In the genomic region with DNA sequence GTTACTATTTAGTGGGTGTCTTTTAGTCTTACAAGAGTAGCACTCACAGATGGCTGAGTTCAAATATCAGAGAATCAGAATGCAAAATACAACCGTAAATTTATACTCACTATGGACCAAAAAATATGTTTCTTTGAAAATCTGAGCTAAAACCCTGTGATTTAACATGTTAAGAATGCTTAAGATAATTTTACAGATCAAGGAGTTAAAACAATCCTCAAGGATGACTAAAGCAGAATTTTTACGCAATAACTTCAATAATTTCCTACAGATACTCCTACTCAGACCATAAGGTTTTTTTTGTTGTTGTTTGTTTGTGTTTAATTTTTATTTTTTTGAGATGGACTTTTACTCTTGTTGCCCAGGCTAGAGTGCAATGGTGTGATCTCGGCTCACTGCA, we compare ENCODE assay signal across 18 cellular contexts. TPM values are rescaled to one million over a fixed set of nuclear protein-coding genes. Genes with fewer than 3 reads are reported as not detected.
DNase-seq lines count a peak whose midpoint lies in the region; TF ChIP-seq lines count a peak whose summit lies in the region.
"Had no signal": no experiment of that assay in that cellular context is flagged by ENCODE, and none has a peak within 500 bp of the region (broad histone marks: within the 10 kb centered on the region; RNA-seq: fewer than 3 reads in every experiment).

No MANE protein-coding gene starts in this region.

- DNase-seq in HCEC 1CT (peak; percentile 6), amniotic epithelial cell (ENCODE audit: low read depth) (peak; percentile 77), fibroblast of pulmonary artery (ENCODE audit: low read depth) (peak; percentile 4), prostate gland (ENCODE audit: low spot score) (no peak), occipital lobe (lab: John Stamatoyannopoulos, UW) (no peak), activated gamma-delta T cell (lab: John Stamatoyannopoulos, UW) (no peak), tibial nerve (ENCODE audit: low spot score in 2 of 2) (no peak)
- DNase-seq: CD4-positive, alpha-beta memory T cell; DMS79 treated with DMSO at 0.1 percent for 48 hours; MV-4-11; NCI-H1417 treated with DMSO at 0.1 percent for 48 hours; NCI-H1930; NCI-H446 treated with DMSO at 0.1 percent for 48 hours; Right ventricle myocardium superior had no signal

- intact Hi-C loops in prostate gland (cut with DNase I): no loop called here

- H3K27ac ChIP-seq in prostate gland (no peak overlapping the region), tibial nerve (no peak overlapping the region)
- H3K27ac ChIP-seq: SK-N-MC had no signal

- H3K9ac ChIP-seq in skeletal muscle satellite cell (ENCODE audit: low read depth, low read length): no peak overlapping the region

- TF ChIP-seq EP300 in tibial nerve (IDR thresholded peaks at IDR 0.05): no peak

- H3K9me3 ChIP-seq in skeletal muscle satellite cell (replicated peaks; ENCODE audit: low read length) (no peaks in the 10 kb centered on the region), prostate gland (no peaks in the 10 kb centered on the region), tibial nerve (no peaks in the 10 kb centered on the region)

- H3K4me3 ChIP-seq in fibroblast of pulmonary artery (replicated peaks; ENCODE audit: low read depth, low read length) (no peak overlapping the region), skeletal muscle satellite cell (ENCODE audit: low read length) (no peak overlapping the region), prostate gland (no peak overlapping the region), tibial nerve (no peak overlapping the region)
- H3K4me3 ChIP-seq: GM12878, K562, SK-N-MC had no signal

- no peaks in the 10 kb centered on the region for H3K27me3 ChIP-seq in skeletal muscle satellite cell (ENCODE audit: control insufficient read depth, insufficient read depth, low read length)
- H3K27me3 ChIP-seq in prostate gland (replicated peaks; ENCODE audit: insufficient read depth): no peaks in the 10 kb centered on the region
- no peaks in the 10 kb centered on the region for H3K27me3 ChIP-seq in tibial nerve

- H3K4me1 ChIP-seq in skeletal muscle satellite cell (ENCODE audit: control insufficient read depth, insufficient read depth, low read length) (peaks cover 8% of the 10 kb centered on the region), prostate gland (replicated peaks) (no peaks in the 10 kb centered on the region), tibial nerve (no peaks in the 10 kb centered on the region)

- TF ChIP-seq CTCF in fibroblast of pulmonary artery (IDR thresholded peaks at IDR 0.05; ENCODE audit: low read length, missing control alignments) (no peak), prostate gland (IDR thresholded peaks at IDR 0.05) (no peak), tibial nerve (IDR thresholded peaks at IDR 0.05) (no peak)

- peak overlapping the region; percentile 50 for H3K4me2 ChIP-seq in skeletal muscle satellite cell (ENCODE audit: low read length)

- H3K36me3 ChIP-seq in skeletal muscle satellite cell (ENCODE audit: insufficient read depth, low read length): no peaks in the 10 kb centered on the region
- H3K36me3 ChIP-seq in prostate gland: no peaks in the 10 kb centered on the region
- H3K36me3 ChIP-seq in tibial nerve: no peaks in the 10 kb centered on the region

- WGBS in prostate gland: 92% methylated on average over 3 of the region's 3 CpGs
- WGBS in tibial nerve, 2 donors: 69 to 73% methylated on average over 3 of the region's 3 CpGs

- TF ChIP-seq POLR2A in prostate gland (IDR thresholded peaks at IDR 0.05) (no peak), tibial nerve (IDR thresholded peaks at IDR 0.05) (no peak)

RNA-seq across cellular contexts. Expression of a gene that starts 47.9 kb away (rescaled TPM):
- total RNA-seq in skeletal muscle satellite cell (2012; rRNA removed): 30.4 and 37.8 TPM in 2 replicates
- total RNA-seq in prostate gland (10 to 100 TPM; 48.1 to 65.0 TPM), occipital lobe (32.3 TPM), tibial nerve (10 to 100 TPM; 20.1 to 30.6 (median 24.1) TPM)

Comparison
In these comparisons a context has a peak if more than half of its experiments do, and no peak if none do; other contexts are left out.
1. DNase-seq: peak in HCEC 1CT (single experiment), amniotic epithelial cell (single experiment) and fibroblast of pulmonary artery (single experiment); none in prostate gland (single experiment), occipital lobe (single experiment), activated gamma-delta T cell (single experiment) and tibial nerve (0 of 2).